22 cellular contexts compared by ENCODE assay signal in genomic region chr16:49081556-49081955, GRCh38.
"Had no signal": no experiment of that assay in that cellular context is flagged by ENCODE, and none has a peak within 500 bp of the region (broad histone marks: within the 10 kb centered on the region; RNA-seq: fewer than 3 reads in every experiment).

No MANE protein-coding gene starts in this region.

- H3K4me1 ChIP-seq: colonic mucosa, heart right ventricle, prostate gland had no signal

- H3K27me3 ChIP-seq: cardiac muscle cell, colonic mucosa, heart right ventricle, sigmoid colon had no signal

- DNase-seq: activated CD4-positive, alpha-beta T cell treated with anti-CD3 and anti-CD28 coated beads for 48 hours; activated CD4-positive, alpha-beta T cell treated with anti-CD3 and anti-CD28 coated beads, Interleukin-2, amount 50 U/mL, for 48 hours; activated CD8-positive, alpha-beta memory T cell treated with anti-CD3 and anti-CD28 coated beads for 24 hours; activated effector memory CD4-positive, alpha-beta T cell treated with Interleukin-2 at 50 U/mL for 16 hours; activated naive CD4-positive, alpha-beta T cell treated with Interleukin-2 at 50 U/mL for 16 hours; anterior cingulate cortex; cerebellar nuclear complex; colonic mucosa; effector memory CD4-positive, alpha-beta T cell; heart right ventricle; midbrain; sigmoid colon; small intestine; stimulated activated CD4-positive, alpha-beta T cell treated with anti-CD3 and anti-CD28 coated beads, Interleukin-4, amount 100 ng/mL, for 24 hours; T-helper 9 cell; trophoblast cell had no signal

- H3K27ac ChIP-seq: cardiac muscle cell, colonic mucosa, heart right ventricle, prostate gland, sigmoid colon, thoracic aorta, VCaP had no signal

- ATAC-seq: activated CD4-positive, CD25-positive, alpha-beta regulatory T cell treated with anti-CD3 and anti-CD28 coated beads, Interleukin-2, amount 50 U/mL, for 24 hours; heart right ventricle; stimulated activated effector memory CD8-positive, alpha-beta T cell treated with anti-CD3 and anti-CD28 coated beads, Interleukin-12 subunit alpha, Interleukin-12 subunit beta, amount 100 ng/mL, for 72 hours had no signal
